Comparison of ENCODE assay signal across 18 cellular contexts in the genomic region with DNA sequence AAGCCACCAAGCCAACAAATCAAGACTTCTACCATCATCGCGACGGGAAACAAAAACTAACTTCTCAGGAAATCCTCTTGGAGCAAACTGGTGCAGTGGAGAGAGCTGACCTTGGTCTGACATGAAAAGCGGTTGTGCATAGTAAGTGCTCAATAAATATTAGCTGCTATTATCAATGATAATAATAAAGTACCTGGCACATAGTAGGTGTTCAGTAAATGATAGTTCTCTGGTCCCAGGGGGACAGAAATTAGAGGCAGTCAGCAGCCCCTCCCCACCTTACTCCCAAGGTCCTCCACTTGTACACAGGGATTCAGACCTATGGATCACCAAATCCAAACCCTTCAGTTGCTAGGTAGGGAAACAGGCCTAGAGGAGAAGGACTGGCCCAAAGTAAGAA. TPM values are rescaled to one million over a fixed set of nuclear protein-coding genes. Genes with fewer than 3 reads are reported as not detected.
DNase-seq lines count a peak whose midpoint lies in the region; ATAC-seq lines count a peak whose summit lies in the region.
"Had no signal": no experiment of that assay in that cellular context is flagged by ENCODE, and none has a peak within 500 bp of the region (broad histone marks: within the 10 kb centered on the region; RNA-seq: fewer than 3 reads in every experiment).

No MANE protein-coding gene starts in this region.

- H3K27me3 Mint-ChIP-seq in activated CD4-positive, alpha-beta T cell treated with anti-CD3 and anti-CD28 coated beads, Interleukin-2, amount 10 ng/mL, durations not matched to agents 24 days and 14 days: no peaks in the 10 kb centered on the region
- no peaks in the 10 kb centered on the region for H3K27me3 Mint-ChIP-seq in natural killer cell treated with Interleukin-12 subunit alpha and Interleukin-12 subunit beta and Interleukin-15 and Interleukin-18, amount 100 ng/mL, for 72 hours

- no peaks in the 10 kb centered on the region for H3K9me3 Mint-ChIP-seq in activated CD4-positive, alpha-beta T cell treated with anti-CD3 and anti-CD28 coated beads, Interleukin-2, amount 10 ng/mL, durations not matched to agents 24 days and 14 days
- no peaks in the 10 kb centered on the region for H3K9me3 Mint-ChIP-seq in activated naive CD4-positive, alpha-beta T cell treated with anti-CD3 and anti-CD28 coated beads, Interleukin-2, amount 50 U/mL, for 72 hours
- H3K9me3 Mint-ChIP-seq in natural killer cell treated with Interleukin-12 subunit alpha and Interleukin-12 subunit beta and Interleukin-15 and Interleukin-18, amount 100 ng/mL, for 72 hours: no peaks in the 10 kb centered on the region

- peak overlapping the region; percentile 96 for H3K27ac Mint-ChIP-seq in activated CD4-positive, alpha-beta T cell treated with anti-CD3 and anti-CD28 coated beads, Interleukin-2, amount 10 ng/mL, durations not matched to agents 24 days and 14 days
- H3K27ac Mint-ChIP-seq in activated naive CD4-positive, alpha-beta T cell treated with anti-CD3 and anti-CD28 coated beads, Interleukin-2, amount 50 U/mL, for 72 hours: peak overlapping the region; percentile 95 to 98
- peak overlapping the region; percentile 100 for H3K27ac Mint-ChIP-seq in natural killer cell treated with Interleukin-12 subunit alpha and Interleukin-12 subunit beta and Interleukin-15 and Interleukin-18, amount 100 ng/mL, for 72 hours

- intact Hi-C loops in activated CD4-positive, alpha-beta T cell treated with anti-CD3 and anti-CD28 coated beads, Interleukin-2, amount 10 ng/mL, durations not matched to agents 24 days and 14 days (cut with micrococcal nuclease): no loop called here

- no peaks in the 10 kb centered on the region for H3K9me3 ChIP-seq in KOPT-K1 (ENCODE audit: insufficient read depth, low read length, poor library complexity, severe bottlenecking)
- H3K9me3 ChIP-seq: vagina had no signal

- peaks cover 78% of the 10 kb centered on the region for H3K4me1 Mint-ChIP-seq in activated CD4-positive, alpha-beta T cell treated with anti-CD3 and anti-CD28 coated beads, Interleukin-2, amount 10 ng/mL, durations not matched to agents 24 days and 14 days
- peaks cover 55 to 65% of the 10 kb centered on the region in 2 donors for H3K4me1 Mint-ChIP-seq in natural killer cell treated with Interleukin-12 subunit alpha and Interleukin-12 subunit beta and Interleukin-15 and Interleukin-18, amount 100 ng/mL, for 72 hours (ENCODE audit: low read depth in 2 of 2)

- ATAC-seq in activated naive CD4-positive, alpha-beta T cell treated with anti-CD3 and anti-CD28 coated beads, Interleukin-2, amount 50 U/mL, for 72 hours: no peak
- ATAC-seq in natural killer cell treated with Interleukin-12 subunit alpha and Interleukin-12 subunit beta and Interleukin-15 and Interleukin-18, amount 100 ng/mL, for 72 hours: no peak
- ATAC-seq in HG02884 (IDR thresholded peaks at IDR 0.05; ENCODE audit: unreplicated experiment): no peak
- no peak for ATAC-seq in GM19328 (IDR thresholded peaks at IDR 0.05; ENCODE audit: unreplicated experiment)

- H3K27ac ChIP-seq in KOPT-K1 (ENCODE audit: low read depth, low read length, poor library complexity, severe bottlenecking): peak overlapping the region; percentile 27
- H3K27ac ChIP-seq: GM23248, vagina had no signal

- peaks cover 2% of the 10 kb centered on the region for H3K36me3 Mint-ChIP-seq in activated CD4-positive, alpha-beta T cell treated with anti-CD3 and anti-CD28 coated beads, Interleukin-2, amount 10 ng/mL, durations not matched to agents 24 days and 14 days (ENCODE audit: low read depth)
- H3K36me3 Mint-ChIP-seq in activated naive CD4-positive, alpha-beta T cell treated with anti-CD3 and anti-CD28 coated beads, Interleukin-2, amount 50 U/mL, for 72 hours: peaks cover under 1 to 1% of the 10 kb centered on the region in 2 donors
- no peaks in the 10 kb centered on the region for H3K36me3 Mint-ChIP-seq in natural killer cell treated with Interleukin-12 subunit alpha and Interleukin-12 subunit beta and Interleukin-15 and Interleukin-18, amount 100 ng/mL, for 72 hours

- peak overlapping the region; percentile 23 for H3K4me3 Mint-ChIP-seq in activated CD4-positive, alpha-beta T cell treated with anti-CD3 and anti-CD28 coated beads, Interleukin-2, amount 10 ng/mL, durations not matched to agents 24 days and 14 days
- H3K4me3 Mint-ChIP-seq in natural killer cell treated with Interleukin-12 subunit alpha and Interleukin-12 subunit beta and Interleukin-15 and Interleukin-18, amount 100 ng/mL, for 72 hours: peak overlapping the region; percentile 96

- DNase-seq in activated CD4-positive, alpha-beta T cell treated with anti-CD3 and anti-CD28 coated beads, Interleukin-2, amount 10 ng/mL, durations not matched to agents 24 days and 14 days: no peak
- no peak for DNase-seq in activated CD4-positive, alpha-beta T cell treated with anti-CD3 and anti-CD28 coated beads, Interleukin-2, amount 50 U/mL, for 48 hours
- no peak for DNase-seq in activated naive CD4-positive, alpha-beta T cell treated with anti-CD3 and anti-CD28 coated beads, Interleukin-2, amount 50 U/mL, for 72 hours (ENCODE audit: low spot score in 2 of 2)
- peak; percentile 32 for DNase-seq in natural killer cell treated with Interleukin-12 subunit alpha and Interleukin-12 subunit beta and Interleukin-15 and Interleukin-18, amount 100 ng/mL, for 72 hours (ENCODE audit: low spot score)
- no peak for DNase-seq in NCI-H1417 (lab: John Stamatoyannopoulos, UW)
- DNase-seq: cortex of kidney, erythroblast, glutamatergic neuron, GM23248, mammary epithelial cell, NCI-H1694, SIG-M5 had no signal

- no peaks in the 10 kb centered on the region for H3K36me3 ChIP-seq in KOPT-K1 (ENCODE audit: insufficient read depth, low read length)
- H3K36me3 ChIP-seq: vagina had no signal

RNA-seq across cellular contexts. Expression of gene CSK, which starts 6.0 kb away (rescaled TPM):
- 332 and 340 TPM in 2 replicates for total RNA-seq in activated CD4-positive, alpha-beta T cell treated with anti-CD3 and anti-CD28 coated beads, Interleukin-2, amount 10 ng/mL, durations not matched to agents 24 days and 14 days
- 100 to 1,000 TPM; 231 to 297 TPM for total RNA-seq in activated naive CD4-positive, alpha-beta T cell treated with anti-CD3 and anti-CD28 coated beads, Interleukin-2, amount 50 U/mL, for 72 hours
- total RNA-seq in natural killer cell treated with Interleukin-12 subunit alpha and Interleukin-12 subunit beta and Interleukin-15 and Interleukin-18, amount 100 ng/mL, for 72 hours: 100 to 1,000 TPM; 323 TPM

RNA-seq across cellular contexts. Expression of gene CYP1A2, which starts 27.2 kb away (rescaled TPM):
- total RNA-seq in activated CD4-positive, alpha-beta T cell treated with anti-CD3 and anti-CD28 coated beads, Interleukin-2, amount 10 ng/mL, durations not matched to agents 24 days and 14 days: not detected in 2 replicates
- not detected for total RNA-seq in activated naive CD4-positive, alpha-beta T cell treated with anti-CD3 and anti-CD28 coated beads, Interleukin-2, amount 50 U/mL, for 72 hours
- total RNA-seq in natural killer cell treated with Interleukin-12 subunit alpha and Interleukin-12 subunit beta and Interleukin-15 and Interleukin-18, amount 100 ng/mL, for 72 hours: not detected
- total RNA-seq: GM23248, mammary epithelial cell, NCI-H460, subcutaneous adipose tissue, vagina had no signal

RNA-seq across cellular contexts. Expression of gene LMAN1L, which starts 36.7 kb away (rescaled TPM):
- total RNA-seq in activated CD4-positive, alpha-beta T cell treated with anti-CD3 and anti-CD28 coated beads, Interleukin-2, amount 10 ng/mL, durations not matched to agents 24 days and 14 days: 0.33 and 0.36 TPM in 2 replicates
- total RNA-seq in activated naive CD4-positive, alpha-beta T cell treated with anti-CD3 and anti-CD28 coated beads, Interleukin-2, amount 50 U/mL, for 72 hours: 1 to 10 TPM in 1 of 2 donors, under 1 TPM in 1; 0.27 to 1.1 TPM
- 1 to 10 TPM; 3.4 to 4.9 TPM for total RNA-seq in natural killer cell treated with Interleukin-12 subunit alpha and Interleukin-12 subunit beta and Interleukin-15 and Interleukin-18, amount 100 ng/mL, for 72 hours
- total RNA-seq: GM23248, NCI-H460, subcutaneous adipose tissue, vagina had no signal

RNA-seq across cellular contexts. Expression of gene CPLX3, which starts 50.5 kb away (rescaled TPM):
- total RNA-seq in activated CD4-positive, alpha-beta T cell treated with anti-CD3 and anti-CD28 coated beads, Interleukin-2, amount 10 ng/mL, durations not matched to agents 24 days and 14 days: 0.09 TPM in 2 replicates
- under 1 TPM in 1 of 2 donors, not detected in 1; 0.25 TPM for total RNA-seq in activated naive CD4-positive, alpha-beta T cell treated with anti-CD3 and anti-CD28 coated beads, Interleukin-2, amount 50 U/mL, for 72 hours
- 1 to 10 TPM in 1 of 2 donors, under 1 TPM in 1; 0.43 to 1.7 TPM for total RNA-seq in natural killer cell treated with Interleukin-12 subunit alpha and Interleukin-12 subunit beta and Interleukin-15 and Interleukin-18, amount 100 ng/mL, for 72 hours
- total RNA-seq: GM23248, mammary epithelial cell, subcutaneous adipose tissue, vagina had no signal

RNA-seq across cellular contexts. Expression of gene CYP1A1, which starts 50.6 kb away (rescaled TPM):
- total RNA-seq in activated CD4-positive, alpha-beta T cell treated with anti-CD3 and anti-CD28 coated beads, Interleukin-2, amount 10 ng/mL, durations not matched to agents 24 days and 14 days: 0.31 and 0.42 TPM in 2 replicates
- 10 to 100 TPM in 1 of 2 donors, 1 to 10 TPM in 1; 2.1 to 11.4 TPM for total RNA-seq in activated naive CD4-positive, alpha-beta T cell treated with anti-CD3 and anti-CD28 coated beads, Interleukin-2, amount 50 U/mL, for 72 hours
- 1 to 10 TPM; 3.2 to 4.6 TPM for total RNA-seq in natural killer cell treated with Interleukin-12 subunit alpha and Interleukin-12 subunit beta and Interleukin-15 and Interleukin-18, amount 100 ng/mL, for 72 hours
- total RNA-seq: GM23248, NCI-H460 had no signal
